ENCODE assay signal across 3 cellular contexts in genomic region chr2:10935953-10936942, GRCh38.
TF ChIP-seq lines count a peak whose summit lies in the region.

No MANE protein-coding gene starts in this region.

TF ChIP-seq in IMR-90, 13 proteins besides CTCF, POLR2A, EP300 and RAD21:
- peak; percentile 87 for TF ChIP-seq CEBPB (IDR thresholded peaks at IDR 0.05; ENCODE audit: low read depth, low read length)
- TF ChIP-seq MAZ (IDR thresholded peaks at IDR 0.05; ENCODE audit: borderline replicate concordance, low read depth, low read length): peak; percentile 88; the same call in 1 of the 2 replicates
- TF ChIP-seq RFX5 (IDR thresholded peaks at IDR 0.05; ENCODE audit: low read depth, low read length): no peak
- TF ChIP-seq CHD1 (IDR thresholded peaks at IDR 0.05; ENCODE audit: low read depth, low read length): no peak
- TF ChIP-seq FOS (IDR thresholded peaks at IDR 0.05; ENCODE audit: low read depth, low read length): peak; percentile 100
- no peak for TF ChIP-seq ELK1 (IDR thresholded peaks at IDR 0.05; ENCODE audit: borderline replicate concordance, low read depth, low read length)
- TF ChIP-seq SMC3 (IDR thresholded peaks at IDR 0.05; ENCODE audit: low read depth, low read length): 0 out of 2 replicates have a peak, but pooled peaks have one; percentile 22
- no peak for TF ChIP-seq USF2 (IDR thresholded peaks at IDR 0.05; ENCODE audit: low read depth, low read length)
- no peak for TF ChIP-seq MXI1 (IDR thresholded peaks at IDR 0.05; ENCODE audit: borderline replicate concordance, low read depth, low read length)
- TF ChIP-seq BHLHE40 (IDR thresholded peaks at IDR 0.05; ENCODE audit: low read depth, low read length): peak; percentile 94
- TF ChIP-seq MAFK (IDR thresholded peaks at IDR 0.05; ENCODE audit: low read depth, low read length): peak; percentile 57
- peak; percentile 89 for TF ChIP-seq NFE2L2 (IDR thresholded peaks at IDR 0.05; ENCODE audit: low read depth, low read length)
- peak; percentile 57 for TF ChIP-seq RCOR1 (IDR thresholded peaks at IDR 0.05; ENCODE audit: insufficient replicate concordance, low read length)

TF ChIP-seq in K562, 482 proteins besides CTCF, POLR2A, EP300 and RAD21 (continues in another document):
- TF ChIP-seq BHLHE40 (IDR thresholded peaks at IDR 0.05; ENCODE audit: low read length) (peak; percentile 59; the same call in 1 of the 2 replicates), RFX1 (IDR thresholded peaks at IDR 0.05) (peak; percentile 60), GTF3C2 (IDR thresholded peaks at IDR 0.05; ENCODE audit: borderline replicate concordance, extremely low read depth, insufficient read length) (no peak), RUNX1 (IDR thresholded peaks at IDR 0.05; ENCODE audit: low read depth) (no peak), NBN (IDR thresholded peaks at IDR 0.05; ENCODE audit: low read depth) (no peak), JUN (IDR thresholded peaks at IDR 0.05; ENCODE audit: borderline replicate concordance, low read depth, low read length) (peak; percentile 88), JUN (CRISPR knock-in tag; IDR thresholded peaks at IDR 0.05; ENCODE audit: borderline replicate concordance) (no peak), ZBTB34 (CRISPR knock-in tag; IDR thresholded peaks at IDR 0.05) (no peak), TRIM24 (IDR thresholded peaks at IDR 0.05) (peak in 1 of 2 experiments; percentile 42; a peak in 1 of 4 replicates), JUND (IDR thresholded peaks at IDR 0.05; ENCODE audit: borderline replicate concordance, low read depth, low read length) (peak; percentile 76), JUND (tag; IDR thresholded peaks at IDR 0.05; ENCODE audit: borderline replicate concordance, low read depth, low read length) (peak; percentile 64; the same call in 1 of the 3 replicates), ZNF24 (IDR thresholded peaks at IDR 0.05) (peak; percentile 95), ARID1B (IDR thresholded peaks at IDR 0.05) (peak; percentile 68)

TF ChIP-seq in HepG2, 621 proteins besides CTCF, POLR2A, EP300 and RAD21 (continues in another document):
- TF ChIP-seq NR2F6 (IDR thresholded peaks at IDR 0.05): peak; percentile 94
- peak; percentile 97 for TF ChIP-seq NR2F6 (CRISPR knock-in tag; IDR thresholded peaks at IDR 0.05)
- TF ChIP-seq MTERF4 (CRISPR knock-in tag; IDR thresholded peaks at IDR 0.05): no peak
- TF ChIP-seq SKI (IDR thresholded peaks at IDR 0.05; ENCODE audit: partially characterized antibody): peak; percentile 74
- TF ChIP-seq PRDM10 (CRISPR knock-in tag; IDR thresholded peaks at IDR 0.05; ENCODE audit: low read depth): peak; percentile 30; the same call in 1 of the 2 replicates
- no peak for TF ChIP-seq ZNF563 (CRISPR knock-in tag; IDR thresholded peaks at IDR 0.05)
- TF ChIP-seq ZNF660 (CRISPR knock-in tag; IDR thresholded peaks at IDR 0.05; ENCODE audit: borderline replicate concordance, low read depth): no peak
- TF ChIP-seq SAP130 (CRISPR knock-in tag; IDR thresholded peaks at IDR 0.05; ENCODE audit: low read depth): peak; percentile 86
- no peak for TF ChIP-seq ZNF329 (CRISPR knock-in tag; IDR thresholded peaks at IDR 0.05; ENCODE audit: low read depth)
- TF ChIP-seq ZNF556 (CRISPR knock-in tag; IDR thresholded peaks at IDR 0.05; ENCODE audit: borderline replicate concordance): peak; percentile 80; the same call in 1 of the 2 replicates
- TF ChIP-seq NCOA5 (CRISPR knock-in tag; IDR thresholded peaks at IDR 0.05): no peak
- peak; percentile 39; the same call in 1 of the 2 replicates for TF ChIP-seq ARID3A (IDR thresholded peaks at IDR 0.05; ENCODE audit: low read depth, low read length)
- peak; percentile 80; the same call in 1 of the 2 replicates for TF ChIP-seq MEF2D (CRISPR knock-in tag; IDR thresholded peaks at IDR 0.05)
- TF ChIP-seq NR2F1 (CRISPR knock-in tag; IDR thresholded peaks at IDR 0.05): peak; percentile 86 to 94; a peak in 3 of 4 replicates
- peak; percentile 39 for TF ChIP-seq PCBP2 (optimal IDR thresholded peaks at IDR 0.05; ENCODE audit: low read depth, low read length, poor library complexity, severe bottlenecking)
- peak; percentile 43; the same call in 1 of the 2 replicates for TF ChIP-seq CCDC6 (CRISPR knock-in tag; IDR thresholded peaks at IDR 0.05)
- TF ChIP-seq ATM (IDR thresholded peaks at IDR 0.05; ENCODE audit: borderline replicate concordance): no peak
- no peak for TF ChIP-seq ETS1 (CRISPR knock-in tag; IDR thresholded peaks at IDR 0.05)
- peak; percentile 93 for TF ChIP-seq GFI1 (CRISPR knock-in tag; IDR thresholded peaks at IDR 0.05; ENCODE audit: borderline replicate concordance)
- no peak for TF ChIP-seq RARG (CRISPR knock-in tag; IDR thresholded peaks at IDR 0.05; ENCODE audit: low read depth)
- TF ChIP-seq ZNF207 (IDR thresholded peaks at IDR 0.05; ENCODE audit: borderline replicate concordance): no peak
- peak; percentile 95 for TF ChIP-seq ZNF12 (CRISPR knock-in tag; IDR thresholded peaks at IDR 0.05)
- TF ChIP-seq HNF1A (IDR thresholded peaks at IDR 0.05; ENCODE audit: low read depth): peak; percentile 26; the same call in 1 of the 2 replicates
- TF ChIP-seq HNF1A (CRISPR knock-in tag; IDR thresholded peaks at IDR 0.05; ENCODE audit: borderline replicate concordance): no peak
- TF ChIP-seq ZSCAN12 (CRISPR knock-in tag; IDR thresholded peaks at IDR 0.05): no peak
- peak; percentile 42 for TF ChIP-seq ASH2L (IDR thresholded peaks at IDR 0.05; ENCODE audit: insufficient read length, low read depth, low read length)
- no peak for TF ChIP-seq MXD1 (CRISPR knock-in tag; IDR thresholded peaks at IDR 0.05)
- 0 out of 2 replicates have a peak, but pooled peaks have one; percentile 37 for TF ChIP-seq ZNF205 (CRISPR knock-in tag; IDR thresholded peaks at IDR 0.05)
- TF ChIP-seq ZNF124 (CRISPR knock-in tag; IDR thresholded peaks at IDR 0.05): 0 out of 2 replicates have a peak, but pooled peaks have one; percentile 38
- TF ChIP-seq ZNF501 (CRISPR knock-in tag; IDR thresholded peaks at IDR 0.05): peak; percentile 84
- TF ChIP-seq MZF1 (CRISPR knock-in tag; IDR thresholded peaks at IDR 0.05; ENCODE audit: borderline replicate concordance): no peak
- peak; percentile 61; the same call in 1 of the 2 replicates for TF ChIP-seq NFIC (IDR thresholded peaks at IDR 0.05; ENCODE audit: low read length)
- no peak for TF ChIP-seq ZNF572 (CRISPR knock-in tag; IDR thresholded peaks at IDR 0.05)
- TF ChIP-seq RBM22 (optimal IDR thresholded peaks at IDR 0.05; ENCODE audit: low read length): no peak
- peak; percentile 63; the same call in 1 of the 2 replicates for TF ChIP-seq RXRA (CRISPR knock-in tag; IDR thresholded peaks at IDR 0.05)
- TF ChIP-seq HBP1 (CRISPR knock-in tag; IDR thresholded peaks at IDR 0.05; ENCODE audit: low read depth): no peak
- peak; percentile 52; the same call in 1 of the 2 replicates for TF ChIP-seq ZNF264 (CRISPR knock-in tag; IDR thresholded peaks at IDR 0.05)
- TF ChIP-seq ZNF564 (CRISPR knock-in tag; IDR thresholded peaks at IDR 0.05): no peak
- TF ChIP-seq SRF (IDR thresholded peaks at IDR 0.05; ENCODE audit: low read depth, low read length): no peak
